In genomic region chr14:61239285-61239684, GRCh38 we compare ENCODE assay signal across 1 cellular context.
A peak's percentile ranks its signal among the peaks of the same experiment; 100 is the strongest.
TF ChIP-seq lines count a peak whose summit lies in the region.
"Not testable (repeated sequence)": the region's sequence is repeated elsewhere in the genome, so short reads cannot be mapped to it uniquely, and the experiment has no call there.

No MANE protein-coding gene starts in this region.

TF ChIP-seq in K562, 482 proteins besides CTCF, POLR2A, EP300 and RAD21:
- TF ChIP-seq CEBPG, ZBTB40 (CRISPR knock-in tag; IDR thresholded peaks at IDR 0.05): not testable (repeated sequence)
- TF ChIP-seq CEBPG (tag; conservative IDR thresholded peaks at IDR 0.05 in 1 of 2, IDR thresholded peaks at IDR 0.05 in 1 of 2) (peak in 1 of 2 experiments; percentile 66; a peak in 1 of 4 replicates), ZBTB40 (IDR thresholded peaks at IDR 0.05) (0 out of 2 replicates have a peak, but pooled peaks have one; percentile 26), GABPA (tag; conservative IDR thresholded peaks at IDR 0.05; ENCODE audit: low read depth) (peak; percentile 64), ETV1 (tag; conservative IDR thresholded peaks at IDR 0.05; ENCODE audit: low read depth) (peak; percentile 66)
TF ChIP-seq in K562: peak in this region for 4; not testable (repeated sequence) for 478.
